8 cellular contexts compared by ENCODE assay signal in genomic region chr15:43516185-43516584, GRCh38. TPM values are rescaled to one million over a fixed set of nuclear protein-coding genes. Genes with fewer than 3 reads are reported as not detected.
A peak's percentile ranks its signal among the peaks of the same experiment; 100 is the strongest.
DNase-seq lines count a peak whose midpoint lies in the region; TF ChIP-seq lines count a peak whose summit lies in the region.

No MANE protein-coding gene starts in this region.

- H3K36me3 ChIP-seq in neuronal stem cell (replicated peaks in 1 of 2; ENCODE audit: control insufficient read depth in 2 of 2, insufficient read depth in 2 of 2, low read length in 2 of 2) (peaks cover 6 to 10% of the 10 kb centered on the region in 2 donors), PC-9 (ENCODE audit: low read depth) (no peaks in the 10 kb centered on the region)

- H3F3A ChIP-seq in PC-9 (ENCODE audit: insufficient read depth, low read depth) = no peaks in the 10 kb centered on the region; the same call in 1 of the 2 replicates

- H3K9me2 ChIP-seq in PC-9 (ENCODE audit: insufficient read depth) = no peaks in the 10 kb centered on the region

- H2BK120ac ChIP-seq in neuronal stem cell (ENCODE audit: low read depth, low read length) = no peak overlapping the region

- H4K91ac ChIP-seq in neuronal stem cell (ENCODE audit: low read depth, low read length, poor library complexity) = no peak overlapping the region

- H3K4me2 ChIP-seq in neuronal stem cell (ENCODE audit: insufficient read depth, low read length, poor library complexity, severe bottlenecking) = no peak overlapping the region
- H3K4me2 ChIP-seq in PC-9 = no peak overlapping the region

- peak overlapping the region; percentile 72 for H2AFZ ChIP-seq in neuronal stem cell (ENCODE audit: low read length)
- no peak overlapping the region for H2AFZ ChIP-seq in PC-9

- no peak overlapping the region for H2BK5ac ChIP-seq in neuronal stem cell (ENCODE audit: low read length)

- no peak overlapping the region for H4K8ac ChIP-seq in neuronal stem cell (ENCODE audit: low read depth, low read length)

- POLR2A ChIA-PET in PC-9 (lab: Charles Lee; ENCODE audit: unreplicated experiment) = no interaction called here

- H3K14ac ChIP-seq in neuronal stem cell (ENCODE audit: low read length) = no peak overlapping the region

- H3K23ac ChIP-seq in neuronal stem cell (ENCODE audit: low read depth, low read length, poor library complexity) = no peak overlapping the region

- H3K4me1 ChIP-seq in neuronal stem cell (ENCODE audit: control insufficient read depth in 2 of 2, insufficient read depth in 1 of 2, low read depth in 1 of 2, low read length in 2 of 2) (peaks cover 43 to 44% of the 10 kb centered on the region in 2 donors), PC-9 (replicated peaks; ENCODE audit: insufficient read depth) (0 out of 2 replicates have a peak, but pooled peaks cover 2% of the 10 kb centered on the region)

- no peak overlapping the region for H2BK15ac ChIP-seq in neuronal stem cell (ENCODE audit: low read length)

- H3K27ac ChIP-seq in neuronal stem cell (replicated peaks; ENCODE audit: low read length) (no peak overlapping the region), PC-9 (no peak overlapping the region)

- H3K79me1 ChIP-seq in neuronal stem cell (ENCODE audit: low read depth, low read length) = peaks cover 2% of the 10 kb centered on the region

- H2AK5ac ChIP-seq in neuronal stem cell (ENCODE audit: low read depth, low read length) = no peak overlapping the region

- BruUV-seq in PC-9 (replicated peaks; lab: Mats Ljungman, UMichigan) = no TSS peak

- CTCF ChIA-PET in PC-9 (lab: Charles Lee) = no interaction called here

- H3K18ac ChIP-seq in neuronal stem cell (ENCODE audit: low read length) = peak overlapping the region; percentile 79

- DNase-seq in AG08395 (ENCODE audit: low spot score) (peak; percentile 69), NCI-H69 (lab: John Stamatoyannopoulos, UW) (peak; percentile 55), fibroblast of mammary gland (ENCODE audit: low read depth) (peak; percentile 78), neuronal stem cell (ENCODE audit: low spot score) (no peak), PC-9 (no peak)
- DNase-seq in central memory CD4-positive, alpha-beta T cell = no peak
- DNase-seq in stimulated activated naive CD4-positive, alpha-beta T cell (lab: John Stamatoyannopoulos, UW) = no peak
- DNase-seq in activated T-cell treated with anti-CD3 and anti-CD28 coated beads, Interleukin-2, amount 50 U/mL, for 1 hour = no peak

- H3K9me3 ChIP-seq in neuronal stem cell (replicated peaks in 1 of 2; ENCODE audit: control insufficient read depth in 2 of 2, insufficient read depth in 1 of 2, low read depth in 1 of 2, low read length in 2 of 2) (no peaks in the 10 kb centered on the region), PC-9 (ENCODE audit: insufficient read depth, low read depth) (no peaks in the 10 kb centered on the region)

- H2BK12ac ChIP-seq in neuronal stem cell (ENCODE audit: low read length) = no peak overlapping the region

- no peaks in the 10 kb centered on the region for H3K27me3 ChIP-seq in neuronal stem cell (ENCODE audit: control insufficient read depth in 3 of 3, insufficient read depth in 3 of 3, low read depth in 1 of 3, low read length in 3 of 3)
- H3K27me3 ChIP-seq in PC-9 (ENCODE audit: insufficient read depth, low read depth) = 0 out of 2 replicates have a peak, but pooled peaks cover 8% of the 10 kb centered on the region

- TF ChIP-seq CTCF in fibroblast of mammary gland (conservative IDR thresholded peaks at IDR 0.05; ENCODE audit: control insufficient read depth, insufficient read depth, low read depth, low read length) = no peak
- TF ChIP-seq CTCF in PC-9 (conservative IDR thresholded peaks at IDR 0.05) = no peak

- H3K4ac ChIP-seq in neuronal stem cell (ENCODE audit: low read length) = no peak overlapping the region

- intact Hi-C loops in PC-9 (cut with micrococcal nuclease; ENCODE audit: unreplicated experiment) = no loop called here

- H3K4me3 ChIP-seq in fibroblast of mammary gland (ENCODE audit: control insufficient read depth, low read depth, low read length) = no peak overlapping the region
- peak overlapping the region in 1 of 2 donors; percentile 52 for H3K4me3 ChIP-seq in neuronal stem cell (ENCODE audit: low read length in 2 of 2)
- no peak overlapping the region for H3K4me3 ChIP-seq in PC-9

- H3K79me2 ChIP-seq in PC-9 (ENCODE audit: low read depth) = no peaks in the 10 kb centered on the region

- no peaks in the 10 kb centered on the region for H4K20me1 ChIP-seq in PC-9 (ENCODE audit: insufficient read depth)

- no peak overlapping the region for H3K9ac ChIP-seq in neuronal stem cell (ENCODE audit: low read depth, low read length, poor library complexity)

- no CpG with 5 or more reads among the region's 5 CpGs for WGBS in neuronal stem cell (ENCODE audit: extremely low coverage in 2 of 2, insufficient read length in 2 of 2, insufficient replicate concordance in 1 of 2), 2 donors

RNA-seq across cellular contexts. Expression of gene MAP1A, which starts 1.2 kb away (rescaled TPM):
- 4.6 TPM for polyA plus RNA-seq in neuronal stem cell (2013, experiment 1 of 2)
- polyA plus RNA-seq in neuronal stem cell (2013, experiment 2 of 2) = 4.4 TPM
- 1.5 and 2.1 TPM in 2 replicates for total RNA-seq in PC-9 (2021)

RNA-seq across cellular contexts. Expression of gene TP53BP1, which starts 23.2 kb away (rescaled TPM):
- 24.5 TPM for polyA plus RNA-seq in neuronal stem cell (2013, experiment 1 of 2)
- 24.6 TPM for polyA plus RNA-seq in neuronal stem cell (2013, experiment 2 of 2)
- total RNA-seq in PC-9 (2021) = 62.1 and 66.8 TPM in 2 replicates

Comparison
In these comparisons a context has a peak if more than half of its experiments do, and no peak if none do; other contexts are left out.
1. DNase-seq: peak in AG08395 (single experiment), NCI-H69 (single experiment) and fibroblast of mammary gland (single experiment); none in neuronal stem cell (single experiment), central memory CD4-positive, alpha-beta T cell (single experiment), stimulated activated naive CD4-positive, alpha-beta T cell (0 of 6), PC-9 (0 of 2) and activated T-cell treated with anti-CD3 and anti-CD28 coated beads, Interleukin-2, amount 50 U/mL, for 1 hour (single experiment).